Comparison of ENCODE assay signal across 1 cellular context in genomic region chr4:37685726-37686372, GRCh38.
TF ChIP-seq lines count a peak whose summit lies in the region.

No MANE protein-coding gene starts in this region.

TF ChIP-seq in HepG2, 621 proteins besides CTCF, POLR2A, EP300 and RAD21 (continued from another document and continues in another):
- TF ChIP-seq CSRNP1 (CRISPR knock-in tag; IDR thresholded peaks at IDR 0.05) = no peak; the same call in 1 of the 2 replicates
- TF ChIP-seq ZNF720 (CRISPR knock-in tag; IDR thresholded peaks at IDR 0.05) = no peak
- TF ChIP-seq HOMEZ (CRISPR knock-in tag; IDR thresholded peaks at IDR 0.05; ENCODE audit: low read depth) = no peak
- TF ChIP-seq SRSF1 (optimal IDR thresholded peaks at IDR 0.05; ENCODE audit: low read depth, low read length) = no peak
- no peak for TF ChIP-seq ZNF281 (CRISPR knock-in tag; IDR thresholded peaks at IDR 0.05; ENCODE audit: borderline replicate concordance)
- TF ChIP-seq MAFF (IDR thresholded peaks at IDR 0.05; ENCODE audit: low read depth, low read length) = no peak
- peak; percentile 73; the same call in 1 of the 2 replicates for TF ChIP-seq ETV6 (CRISPR knock-in tag; conservative IDR thresholded peaks at IDR 0.05)
- TF ChIP-seq ZSCAN9 (CRISPR knock-in tag; IDR thresholded peaks at IDR 0.05; ENCODE audit: borderline replicate concordance) = 0 out of 2 replicates have a peak, but pooled peaks have one; percentile 14
- no peak for TF ChIP-seq ZFP36L2 (CRISPR knock-in tag; IDR thresholded peaks at IDR 0.05)
- no peak for TF ChIP-seq MAZ (IDR thresholded peaks at IDR 0.05; ENCODE audit: borderline replicate concordance, low read depth, low read length)
- TF ChIP-seq MAZ (CRISPR knock-in tag; IDR thresholded peaks at IDR 0.05; ENCODE audit: low read depth) = peak; percentile 77
- TF ChIP-seq KMT2B (CRISPR knock-in tag; IDR thresholded peaks at IDR 0.05) = no peak
- TF ChIP-seq NCOR1 (IDR thresholded peaks at IDR 0.05; ENCODE audit: borderline replicate concordance, low read length) = 0 out of 2 replicates have a peak, but pooled peaks have one; percentile 14
- TF ChIP-seq ZNF274 (CRISPR knock-in tag; IDR thresholded peaks at IDR 0.05) = no peak
- TF ChIP-seq MEIS2 (CRISPR knock-in tag; IDR thresholded peaks at IDR 0.05) = no peak
- peak; percentile 68; the same call in 1 of the 2 replicates for TF ChIP-seq ZNF142 (CRISPR knock-in tag; IDR thresholded peaks at IDR 0.05)
- no peak for TF ChIP-seq BHLHE40 (IDR thresholded peaks at IDR 0.05; ENCODE audit: low read length)
- TF ChIP-seq ZNF33B (CRISPR knock-in tag; IDR thresholded peaks at IDR 0.05) = 0 out of 2 replicates have a peak, but pooled peaks have one; percentile 40
- peak; percentile 46; the same call in 1 of the 2 replicates for TF ChIP-seq RXRA (CRISPR knock-in tag; IDR thresholded peaks at IDR 0.05)
- no peak for TF ChIP-seq ZNF607 (CRISPR knock-in tag; IDR thresholded peaks at IDR 0.05; ENCODE audit: borderline replicate concordance)
- no peak for TF ChIP-seq ZNF7 (CRISPR knock-in tag; IDR thresholded peaks at IDR 0.05)
- TF ChIP-seq DNMT3B (CRISPR knock-in tag; conservative IDR thresholded peaks at IDR 0.05) = no peak
- TF ChIP-seq ZNF605 (CRISPR knock-in tag; IDR thresholded peaks at IDR 0.05) = no peak; the same call in 1 of the 2 replicates
- TF ChIP-seq ZNF691 (CRISPR knock-in tag; IDR thresholded peaks at IDR 0.05; ENCODE audit: borderline replicate concordance, low read depth) = no peak
- TF ChIP-seq SRSF4 (IDR thresholded peaks at IDR 0.05; ENCODE audit: low read depth, low read length, poor library complexity, severe bottlenecking) = no peak
- TF ChIP-seq ATRX (CRISPR knock-in tag; IDR thresholded peaks at IDR 0.05; ENCODE audit: borderline replicate concordance) = no peak
- TF ChIP-seq KDM3A (CRISPR knock-in tag; IDR thresholded peaks at IDR 0.05; ENCODE audit: low read depth) = 0 out of 2 replicates have a peak, but pooled peaks have one; percentile 31
- TF ChIP-seq REL (CRISPR knock-in tag; conservative IDR thresholded peaks at IDR 0.05) = peak; percentile 57; the same call in 1 of the 2 replicates
- peak; percentile 89 for TF ChIP-seq ARID4A (CRISPR knock-in tag; IDR thresholded peaks at IDR 0.05; ENCODE audit: borderline replicate concordance)
- TF ChIP-seq CREB3 (CRISPR knock-in tag; IDR thresholded peaks at IDR 0.05) = no peak
- peak; percentile 68 for TF ChIP-seq POLR2AphosphoS5 (IDR thresholded peaks at IDR 0.05; ENCODE audit: low read depth, low read length)
- no peak for TF ChIP-seq ZNF558 (CRISPR knock-in tag; IDR thresholded peaks at IDR 0.05; ENCODE audit: borderline replicate concordance)
- no peak for TF ChIP-seq TRIM24 (CRISPR knock-in tag; IDR thresholded peaks at IDR 0.05)
- peak; percentile 82; the same call in 1 of the 2 replicates for TF ChIP-seq IRF9 (CRISPR knock-in tag; IDR thresholded peaks at IDR 0.05; ENCODE audit: borderline replicate concordance)
- TF ChIP-seq ASH2L (IDR thresholded peaks at IDR 0.05; ENCODE audit: insufficient read length, low read depth, low read length) = no peak
- no peak for TF ChIP-seq HNF1B (CRISPR knock-in tag; IDR thresholded peaks at IDR 0.05)
- TF ChIP-seq ZFAT (CRISPR knock-in tag; conservative IDR thresholded peaks at IDR 0.05) = no peak
- no peak; the same call in 1 of the 2 replicates for TF ChIP-seq CBX5 (CRISPR knock-in tag; IDR thresholded peaks at IDR 0.05; ENCODE audit: borderline replicate concordance)
- no peak for TF ChIP-seq CBX2 (IDR thresholded peaks at IDR 0.05; ENCODE audit: low read depth, low read length)
- no peak for TF ChIP-seq CBX2 (CRISPR knock-in tag; IDR thresholded peaks at IDR 0.05; ENCODE audit: low read depth)
- TF ChIP-seq ZNF251 (CRISPR knock-in tag; IDR thresholded peaks at IDR 0.05) = no peak
